In genomic region chr1:4174291-4175200, GRCh38 we compare ENCODE assay signal across 17 cellular contexts.
DNase-seq lines count a peak whose midpoint lies in the region; ATAC-seq and TF ChIP-seq lines count a peak whose summit lies in the region.
"Had no signal": no experiment of that assay in that cellular context is flagged by ENCODE, and none has a peak within 500 bp of the region (broad histone marks: within the 10 kb centered on the region; RNA-seq: fewer than 3 reads in every experiment).

No MANE protein-coding gene starts in this region.

- H3K4me1 ChIP-seq in right atrium auricular region: no peaks in the 10 kb centered on the region
- H3K4me1 ChIP-seq in left ventricle myocardium inferior: no peaks in the 10 kb centered on the region

- H3K27ac ChIP-seq in right atrium auricular region (no peak overlapping the region), left ventricle myocardium inferior (replicated peaks) (no peak overlapping the region)

- DNase-seq in right atrium auricular region (ENCODE audit: low spot score): peak; percentile 40
- DNase-seq in left ventricle myocardium inferior: no peak
- DNase-seq in activated CD8-positive, alpha-beta memory T cell treated with anti-CD3 and anti-CD28 coated beads, Interleukin-2, amount 50 U/mL, for 48 hours: peak; percentile 35
- DNase-seq in mucosa of gallbladder (ENCODE audit: low spot score): peak; percentile 6
- DNase-seq in NCI-H1694 (lab: John Stamatoyannopoulos, UW): no peak
- no peak for DNase-seq in T-helper 1 cell
- DNase-seq in omental fat pad (ENCODE audit: low spot score): no peak
- DNase-seq in NOMO-1 treated with DMSO at 0.1 percent for 48 hours (lab: John Stamatoyannopoulos, UW; ENCODE audit: unreplicated experiment): no peak
- DNase-seq: Calu3; CD4-positive, alpha-beta T cell; DMS79; Karpas-422; MM.1S; NCI-H1105 treated with DMSO at 0.1 percent for 48 hours; NCI-H187 treated with DMSO at 0.1 percent for 48 hours; NCI-H446; PC-3 had no signal

- no peak for ATAC-seq in omental fat pad (ENCODE audit: low FRiP score)
- ATAC-seq: PC-3 had no signal

- H3K9me3 ChIP-seq in right atrium auricular region: no peaks in the 10 kb centered on the region
- no peaks in the 10 kb centered on the region for H3K9me3 ChIP-seq in left ventricle myocardium inferior (replicated peaks)

- intact Hi-C loops in left ventricle myocardium inferior (cut with micrococcal nuclease): no loop called here

- H3K4me3 ChIP-seq in right atrium auricular region (no peak overlapping the region), left ventricle myocardium inferior (no peak overlapping the region)

- TF ChIP-seq CTCF in right atrium auricular region (IDR thresholded peaks at IDR 0.05) (no peak), left ventricle myocardium inferior (IDR thresholded peaks at IDR 0.05; ENCODE audit: borderline replicate concordance) (no peak), omental fat pad (IDR thresholded peaks at IDR 0.05) (no peak)

- H3K27me3 ChIP-seq in right atrium auricular region (no peaks in the 10 kb centered on the region), left ventricle myocardium inferior (ENCODE audit: low read depth) (peaks cover 82% of the 10 kb centered on the region)

- no peaks in the 10 kb centered on the region for H3K36me3 ChIP-seq in right atrium auricular region
- no peaks in the 10 kb centered on the region for H3K36me3 ChIP-seq in left ventricle myocardium inferior

Comparison
In these comparisons a context has a peak if more than half of its experiments do, and no peak if none do; other contexts are left out.
1. DNase-seq: peak in right atrium auricular region (single experiment), activated CD8-positive, alpha-beta memory T cell treated with anti-CD3 and anti-CD28 coated beads, Interleukin-2, amount 50 U/mL, for 48 hours (single experiment) and mucosa of gallbladder (single experiment); none in left ventricle myocardium inferior (single experiment), NCI-H1694 (single experiment), T-helper 1 cell (0 of 5), omental fat pad (single experiment) and NOMO-1 treated with DMSO at 0.1 percent for 48 hours (single experiment).